19 cellular contexts compared by ENCODE assay signal in genomic region chr16:8953064-8953463, GRCh38. TPM values are rescaled to one million over a fixed set of nuclear protein-coding genes. Genes with fewer than 3 reads are reported as not detected.
DNase-seq lines count a peak whose midpoint lies in the region; ATAC-seq and TF ChIP-seq lines count a peak whose summit lies in the region.
"Had no signal": no experiment of that assay in that cellular context is flagged by ENCODE, and none has a peak within 500 bp of the region (broad histone marks: within the 10 kb centered on the region; RNA-seq: fewer than 3 reads in every experiment).

No MANE protein-coding gene starts in this region.

- H3K4me1 ChIP-seq in CD4-positive, CD25-positive, alpha-beta regulatory T cell (ENCODE audit: control insufficient read depth, insufficient read depth, low read length, poor library complexity, severe bottlenecking) = peaks cover 93% of the 10 kb centered on the region
- H3K4me1 ChIP-seq in GM23338 (ENCODE audit: insufficient read depth) = peaks cover 54% of the 10 kb centered on the region
- H3K4me1 ChIP-seq in naive thymus-derived CD4-positive, alpha-beta T cell (ENCODE audit: control insufficient read depth in 2 of 2, insufficient read depth in 2 of 2, low read length in 2 of 2) = peaks cover 78 to 82% of the 10 kb centered on the region in 2 donors

- H3K27me3 Mint-ChIP-seq in CD4-positive, CD25-positive, alpha-beta regulatory T cell = no peaks in the 10 kb centered on the region
- peaks cover 22% of the 10 kb centered on the region for H3K27me3 Mint-ChIP-seq in GM23338 (ENCODE audit: insufficient read depth, low read depth, poor library complexity)
- no peaks in the 10 kb centered on the region for H3K27me3 Mint-ChIP-seq in naive thymus-derived CD4-positive, alpha-beta T cell
- H3K27me3 Mint-ChIP-seq in T-helper 2 cell treated with Interferon-gamma antibody and Interleukin-4, amounts not matched to agents 5 μg/mL and 100 μg/mL, for 36 hours (ENCODE audit: low read depth) = no peaks in the 10 kb centered on the region

- intact Hi-C loops in naive thymus-derived CD4-positive, alpha-beta T cell (cut with micrococcal nuclease) = no loop called here

- H3F3A ChIP-seq in GM23338 (replicated peaks; ENCODE audit: low read depth) = 0 out of 2 replicates have a peak, but pooled peaks cover 3% of the 10 kb centered on the region

- no peak overlapping the region for H3K4me2 ChIP-seq in GM23338

- POLR2A ChIA-PET in naive thymus-derived CD4-positive, alpha-beta T cell (lab: Charles Lee) = no interaction called here

- CTCF ChIA-PET in naive thymus-derived CD4-positive, alpha-beta T cell (lab: Charles Lee) = no interaction called here

- TF ChIP-seq CTCF in GM23338 (conservative IDR thresholded peaks at IDR 0.05; ENCODE audit: low read depth in 2 of 2) = no peak

- DNase-seq in CD4-positive, CD25-positive, alpha-beta regulatory T cell = no peak
- DNase-seq in GM23338 (ENCODE audit: low spot score) = no peak
- DNase-seq in activated naive CD4-positive, alpha-beta T cell treated with anti-CD3 and anti-CD28 coated beads, Interleukin-2, amount 50 U/mL, for 72 hours (ENCODE audit: low spot score in 2 of 2) = no peak
- no peak for DNase-seq in naive thymus-derived CD4-positive, alpha-beta T cell
- no peak for DNase-seq in T-helper 2 cell treated with Interferon-gamma antibody and Interleukin-4, amounts not matched to agents 5 μg/mL and 100 μg/mL, for 36 hours (ENCODE audit: low spot score)
- DNase-seq in stimulated activated CD4-positive, alpha-beta T cell treated with anti-CD3 and anti-CD28 coated beads, Interleukin-15, amount 100 ng/mL, for 24 hours = no peak
- DNase-seq: activated effector memory CD4-positive, alpha-beta T cell treated with Interleukin-2 at 50 U/mL for 16 hours; dermis blood vessel endothelial cell; esophagus squamous epithelium; heart left ventricle; IMR-90; NCI-H2107; NCI-H526 treated with DMSO at 0.1 percent for 48 hours; right cardiac atrium; testis had no signal

- no peak overlapping the region for H2AFZ ChIP-seq in GM23338
- H2AFZ ChIP-seq: neural progenitor cell had no signal

- H3K9me3 ChIP-seq in CD4-positive, CD25-positive, alpha-beta regulatory T cell (ENCODE audit: control insufficient read depth in 2 of 2, low read length in 2 of 2) = no peaks in the 10 kb centered on the region
- no peaks in the 10 kb centered on the region for H3K9me3 ChIP-seq in naive thymus-derived CD4-positive, alpha-beta T cell (ENCODE audit: control insufficient read depth in 2 of 3, low read length in 3 of 3)
- H3K9me3 ChIP-seq: esophagus squamous epithelium, heart left ventricle, testis had no signal

- H3K27ac ChIP-seq in CD4-positive, CD25-positive, alpha-beta regulatory T cell (ENCODE audit: insufficient read depth, low read length, poor library complexity, severe bottlenecking) = no peak overlapping the region
- H3K27ac ChIP-seq in GM23338 (ENCODE audit: low read depth) = no peak overlapping the region
- H3K27ac ChIP-seq in naive thymus-derived CD4-positive, alpha-beta T cell (ENCODE audit: low read depth, low read length) = no peak overlapping the region
- H3K27ac ChIP-seq: esophagus squamous epithelium, heart left ventricle, neural progenitor cell, testis had no signal

- no peaks in the 10 kb centered on the region for H3K27me3 ChIP-seq in CD4-positive, CD25-positive, alpha-beta regulatory T cell (ENCODE audit: control insufficient read depth, insufficient read depth, low read length)
- no peaks in the 10 kb centered on the region for H3K27me3 ChIP-seq in GM23338 (ENCODE audit: insufficient read depth)
- H3K27me3 ChIP-seq in naive thymus-derived CD4-positive, alpha-beta T cell (ENCODE audit: control insufficient read depth in 2 of 2, insufficient read depth in 2 of 2, low read length in 2 of 2) = no peaks in the 10 kb centered on the region
- H3K27me3 ChIP-seq: esophagus squamous epithelium, heart left ventricle, neural progenitor cell, testis had no signal

- H3K36me3 Mint-ChIP-seq in CD4-positive, CD25-positive, alpha-beta regulatory T cell = no peaks in the 10 kb centered on the region
- no peaks in the 10 kb centered on the region for H3K36me3 Mint-ChIP-seq in GM23338 (ENCODE audit: low read depth)
- no peaks in the 10 kb centered on the region for H3K36me3 Mint-ChIP-seq in activated naive CD4-positive, alpha-beta T cell treated with anti-CD3 and anti-CD28 coated beads, Interleukin-2, amount 50 U/mL, for 72 hours
- H3K36me3 Mint-ChIP-seq in naive thymus-derived CD4-positive, alpha-beta T cell = no peaks in the 10 kb centered on the region
- H3K36me3 Mint-ChIP-seq in T-helper 2 cell treated with Interferon-gamma antibody and Interleukin-4, amounts not matched to agents 5 μg/mL and 100 μg/mL, for 36 hours (ENCODE audit: low read depth) = peaks cover 3% of the 10 kb centered on the region
- H3K36me3 Mint-ChIP-seq: neural progenitor cell had no signal

- H3K9me2 ChIP-seq in GM23338 (ENCODE audit: insufficient read depth) = no peaks in the 10 kb centered on the region

- H3K4me3 ChIP-seq in CD4-positive, CD25-positive, alpha-beta regulatory T cell (ENCODE audit: low read depth, low read length) = peak overlapping the region; percentile 15
- H3K4me3 ChIP-seq in GM23338 = no peak overlapping the region
- H3K4me3 ChIP-seq in naive thymus-derived CD4-positive, alpha-beta T cell (ENCODE audit: low read length) = no peak overlapping the region
- H3K4me3 ChIP-seq: esophagus squamous epithelium, heart left ventricle, neural progenitor cell, testis had no signal

- H3K4me3 Mint-ChIP-seq in CD4-positive, CD25-positive, alpha-beta regulatory T cell = peak overlapping the region; percentile 42 to 84 (median 66)
- peak overlapping the region; percentile 11; the same call in 1 of the 3 replicates for H3K4me3 Mint-ChIP-seq in GM23338
- peak overlapping the region in 9 of 10 donors; percentile 51 to 85 (median 71) for H3K4me3 Mint-ChIP-seq in naive thymus-derived CD4-positive, alpha-beta T cell
- H3K4me3 Mint-ChIP-seq in T-helper 2 cell treated with Interferon-gamma antibody and Interleukin-4, amounts not matched to agents 5 μg/mL and 100 μg/mL, for 36 hours = no peak overlapping the region
- H3K4me3 Mint-ChIP-seq: neural progenitor cell had no signal

- no peaks in the 10 kb centered on the region for H3K36me3 ChIP-seq in CD4-positive, CD25-positive, alpha-beta regulatory T cell (ENCODE audit: control insufficient read depth, insufficient read depth, low read length)
- no peaks in the 10 kb centered on the region for H3K36me3 ChIP-seq in GM23338 (ENCODE audit: insufficient read depth)
- H3K36me3 ChIP-seq in naive thymus-derived CD4-positive, alpha-beta T cell (ENCODE audit: control insufficient read depth in 2 of 3, insufficient read depth in 3 of 3, low read length in 3 of 3) = no peaks in the 10 kb centered on the region
- H3K36me3 ChIP-seq: esophagus squamous epithelium, heart left ventricle, neural progenitor cell had no signal

- no peak for ATAC-seq in CD4-positive, CD25-positive, alpha-beta regulatory T cell (ENCODE audit: low read depth in 2 of 2)
- ATAC-seq in GM23338 (no peak), GM21423 (IDR thresholded peaks at IDR 0.05; ENCODE audit: unreplicated experiment) (no peak), GM18867 (IDR thresholded peaks at IDR 0.05; ENCODE audit: unreplicated experiment) (no peak)
- no peak for ATAC-seq in activated naive CD4-positive, alpha-beta T cell treated with anti-CD3 and anti-CD28 coated beads, Interleukin-2, amount 50 U/mL, for 72 hours
- no peak for ATAC-seq in naive thymus-derived CD4-positive, alpha-beta T cell
- ATAC-seq: heart left ventricle, right cardiac atrium had no signal

- peaks cover 88% of the 10 kb centered on the region for H4K20me1 ChIP-seq in GM23338 (replicated peaks; ENCODE audit: insufficient read depth)

- peaks cover 47 to 92% (median 75%) of the 10 kb centered on the region in 4 donors for H3K4me1 Mint-ChIP-seq in CD4-positive, CD25-positive, alpha-beta regulatory T cell
- peaks cover 74% of the 10 kb centered on the region for H3K4me1 Mint-ChIP-seq in GM23338
- peaks cover 65 to 91% (median 83%) of the 10 kb centered on the region in 7 donors for H3K4me1 Mint-ChIP-seq in naive thymus-derived CD4-positive, alpha-beta T cell
- H3K4me1 Mint-ChIP-seq in T-helper 2 cell treated with Interferon-gamma antibody and Interleukin-4, amounts not matched to agents 5 μg/mL and 100 μg/mL, for 36 hours (ENCODE audit: low read depth) = peaks cover 60% of the 10 kb centered on the region

- H3K27ac Mint-ChIP-seq in CD4-positive, CD25-positive, alpha-beta regulatory T cell = peak overlapping the region; percentile 5 to 83 (median 65)
- peak overlapping the region; percentile 84 for H3K27ac Mint-ChIP-seq in GM23338
- peak overlapping the region; percentile 41 to 90 for H3K27ac Mint-ChIP-seq in activated naive CD4-positive, alpha-beta T cell treated with anti-CD3 and anti-CD28 coated beads, Interleukin-2, amount 50 U/mL, for 72 hours
- H3K27ac Mint-ChIP-seq in naive thymus-derived CD4-positive, alpha-beta T cell = peak overlapping the region in 6 of 9 donors; percentile 49 to 80 (median 60)
- H3K27ac Mint-ChIP-seq in T-helper 2 cell treated with Interferon-gamma antibody and Interleukin-4, amounts not matched to agents 5 μg/mL and 100 μg/mL, for 36 hours = no peak overlapping the region
- H3K27ac Mint-ChIP-seq: neural progenitor cell had no signal

- peaks cover 92% of the 10 kb centered on the region for H3K79me2 ChIP-seq in GM23338 (replicated peaks; ENCODE audit: insufficient read depth)

- no peaks in the 10 kb centered on the region for H3K9me3 Mint-ChIP-seq in CD4-positive, CD25-positive, alpha-beta regulatory T cell
- no peaks in the 10 kb centered on the region for H3K9me3 Mint-ChIP-seq in GM23338
- no peaks in the 10 kb centered on the region for H3K9me3 Mint-ChIP-seq in activated naive CD4-positive, alpha-beta T cell treated with anti-CD3 and anti-CD28 coated beads, Interleukin-2, amount 50 U/mL, for 72 hours
- peaks cover 0 to 2% (median 0%) of the 10 kb centered on the region in 11 donors for H3K9me3 Mint-ChIP-seq in naive thymus-derived CD4-positive, alpha-beta T cell
- no peaks in the 10 kb centered on the region for H3K9me3 Mint-ChIP-seq in T-helper 2 cell treated with Interferon-gamma antibody and Interleukin-4, amounts not matched to agents 5 μg/mL and 100 μg/mL, for 36 hours
- H3K9me3 Mint-ChIP-seq: brain, neural progenitor cell had no signal

RNA-seq across cellular contexts. Expression of gene USP7, which starts 10.6 kb away (rescaled TPM):
- total RNA-seq in CD4-positive, CD25-positive, alpha-beta regulatory T cell = 296 TPM
- 1 to 10 TPM; 6.8 to 9.1 (median 7.0) TPM for polyA plus RNA-seq in CD4-positive, CD25-positive, alpha-beta regulatory T cell
- total RNA-seq in GM23338 (2014; rRNA removed; shearing (Covaris generic)) = 130 and 169 TPM in 2 replicates
- 39.9 and 42.3 TPM in 2 replicates for polyA plus RNA-seq in GM23338 (2016; fragmentation: Nextera tagmentation; extraction: Ambion mirVana)
- 100 to 1,000 TPM; 154 to 171 TPM for total RNA-seq in activated naive CD4-positive, alpha-beta T cell treated with anti-CD3 and anti-CD28 coated beads, Interleukin-2, amount 50 U/mL, for 72 hours
- 100 to 1,000 TPM; 175 to 261 (median 178) TPM for total RNA-seq in naive thymus-derived CD4-positive, alpha-beta T cell
- polyA plus RNA-seq in naive thymus-derived CD4-positive, alpha-beta T cell = 1 to 10 TPM; 8.9 to 9.0 TPM
